In the genomic region with DNA sequence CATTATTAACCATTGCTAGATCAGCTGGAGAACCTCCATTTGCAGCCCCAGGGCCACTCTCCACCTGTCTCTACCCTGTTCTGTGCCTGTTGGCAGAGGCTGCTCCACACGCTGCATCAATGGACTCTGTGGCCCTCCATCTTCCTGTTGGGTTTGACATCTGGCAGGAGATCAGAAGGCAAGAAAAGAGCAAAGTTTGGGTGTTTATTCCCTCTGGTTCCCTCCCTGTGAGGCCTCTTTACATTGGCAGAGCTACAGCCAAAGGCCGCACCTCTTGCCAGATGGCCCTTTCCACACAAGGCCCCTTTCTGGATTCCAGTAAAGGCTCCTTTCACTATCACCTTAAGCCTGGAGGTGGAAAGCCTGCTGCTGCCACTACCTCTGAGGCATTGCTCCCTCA, we compare ENCODE assay signal across 1 cellular context.
TF ChIP-seq lines count a peak whose summit lies in the region.

No MANE protein-coding gene starts in this region.

TF ChIP-seq in IMR-90, 13 proteins besides CTCF, POLR2A, EP300 and RAD21 (continued from another document):
- TF ChIP-seq, protein P1, sequence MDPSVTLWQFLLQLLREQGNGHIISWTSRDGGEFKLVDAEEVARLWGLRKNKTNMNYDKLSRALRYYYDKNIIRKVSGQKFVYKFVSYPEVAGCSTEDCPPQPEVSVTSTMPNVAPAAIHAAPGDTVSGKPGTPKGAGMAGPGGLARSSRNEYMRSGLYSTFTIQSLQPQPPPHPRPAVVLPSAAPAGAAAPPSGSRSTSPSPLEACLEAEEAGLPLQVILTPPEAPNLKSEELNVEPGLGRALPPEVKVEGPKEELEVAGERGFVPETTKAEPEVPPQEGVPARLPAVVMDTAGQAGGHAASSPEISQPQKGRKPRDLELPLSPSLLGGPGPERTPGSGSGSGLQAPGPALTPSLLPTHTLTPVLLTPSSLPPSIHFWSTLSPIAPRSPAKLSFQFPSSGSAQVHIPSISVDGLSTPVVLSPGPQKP (IDR thresholded peaks at IDR 0.05; ENCODE audit: borderline replicate concordance, low read depth, low read length) = no peak
- no peak for TF ChIP-seq NFE2L2 (IDR thresholded peaks at IDR 0.05; ENCODE audit: low read depth, low read length)
- no peak for TF ChIP-seq BHLHE40 (IDR thresholded peaks at IDR 0.05; ENCODE audit: low read depth, low read length)
- TF ChIP-seq MAFK (IDR thresholded peaks at IDR 0.05; ENCODE audit: low read depth, low read length) = no peak
- TF ChIP-seq, protein P2, sequence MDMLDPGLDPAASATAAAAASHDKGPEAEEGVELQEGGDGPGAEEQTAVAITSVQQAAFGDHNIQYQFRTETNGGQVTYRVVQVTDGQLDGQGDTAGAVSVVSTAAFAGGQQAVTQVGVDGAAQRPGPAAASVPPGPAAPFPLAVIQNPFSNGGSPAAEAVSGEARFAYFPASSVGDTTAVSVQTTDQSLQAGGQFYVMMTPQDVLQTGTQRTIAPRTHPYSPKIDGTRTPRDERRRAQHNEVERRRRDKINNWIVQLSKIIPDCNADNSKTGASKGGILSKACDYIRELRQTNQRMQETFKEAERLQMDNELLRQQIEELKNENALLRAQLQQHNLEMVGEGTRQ (IDR thresholded peaks at IDR 0.05; ENCODE audit: low read depth, low read length) = no peak
- TF ChIP-seq CEBPB (IDR thresholded peaks at IDR 0.05; ENCODE audit: low read depth, low read length) = no peak
- no peak for TF ChIP-seq SMC3 (IDR thresholded peaks at IDR 0.05; ENCODE audit: low read depth, low read length)
- TF ChIP-seq MXI1 (IDR thresholded peaks at IDR 0.05; ENCODE audit: borderline replicate concordance, low read depth, low read length) = no peak
- no peak for TF ChIP-seq RFX5 (IDR thresholded peaks at IDR 0.05; ENCODE audit: low read depth, low read length)
TF ChIP-seq in IMR-90: peak in this region for 0.
